In genomic region chr6:12233693-12234551, GRCh38 we compare ENCODE assay signal across 8 cellular contexts. TPM values are rescaled to one million over a fixed set of nuclear protein-coding genes. Genes with fewer than 3 reads are reported as not detected.
A peak's percentile ranks its signal among the peaks of the same experiment; 100 is the strongest.
DNase-seq lines count a peak whose midpoint lies in the region; ATAC-seq, FAIRE-seq and TF ChIP-seq lines count a peak whose summit lies in the region.

No MANE protein-coding gene starts in this region.

- BruUV-seq in endothelial cell of umbilical vein (replicated peaks; lab: Mats Ljungman, UMichigan) = no TSS peak

- peak; percentile 59 to 73 for TF ChIP-seq CTCF in endothelial cell of umbilical vein (IDR thresholded peaks at IDR 0.05; ENCODE audit: extremely low read depth in 1 of 2, insufficient read depth in 1 of 2, low read depth in 1 of 2, low read length in 2 of 2)
- TF ChIP-seq CTCF in tibial artery (IDR thresholded peaks at IDR 0.05) = peak; percentile 86 to 90

- peak; percentile 87 for FAIRE-seq in endothelial cell of umbilical vein (lab: Jason Lieb, UNC)

- no peak for TF ChIP-seq POLR2A in endothelial cell of umbilical vein (IDR thresholded peaks at IDR 0.05; ENCODE audit: low read depth, low read length)

- H4K20me1 ChIP-seq in endothelial cell of umbilical vein (replicated peaks; ENCODE audit: control insufficient read depth, extremely low read depth, insufficient read depth, low read length) = no peaks in the 10 kb centered on the region

- CTCF ChIA-PET in HEK293T (lab: Yijun Ruan, JAX) = interaction anchor here (0.6 to 1.5 kb wide), 5 partner anchors 12 to 578 kb away, joined by 3 to 5 read pairs (median 3); no protein-coding TSS in a partner anchor
- CTCF ChIA-PET in endothelial cell of umbilical vein (lab: Charles Lee) = interaction anchor here (0.5 to 2.8 kb wide), 71 partner anchors 10 to 659 kb away, joined by 3 to 120 read pairs (median 4); partner anchors contain the start of genes EDN1 and HIVEP1

- H3K9me3 ChIP-seq in endothelial cell of umbilical vein (replicated peaks; ENCODE audit: control insufficient read depth, insufficient read depth, low read length) (no peaks in the 10 kb centered on the region), tibial artery (no peaks in the 10 kb centered on the region)

- H3K79me2 ChIP-seq in endothelial cell of umbilical vein (ENCODE audit: control insufficient read depth, insufficient read depth, low read length) = no peaks in the 10 kb centered on the region

- H2AFZ ChIP-seq in endothelial cell of umbilical vein (ENCODE audit: low read depth, low read length) = peak overlapping the region; percentile 8

- H3K4me1 ChIP-seq in endothelial cell of umbilical vein (ENCODE audit: control insufficient read depth, extremely low read depth, insufficient read depth, low read length) = no peaks in the 10 kb centered on the region
- peaks cover 0 to 8% (median 5%) of the 10 kb centered on the region in 4 donors for H3K4me1 ChIP-seq in tibial artery

- H3K4me3 ChIP-seq in endothelial cell of umbilical vein (replicated peaks in 1 of 3; ENCODE audit: insufficient read depth in 1 of 3, low read depth in 1 of 3, low read length in 3 of 3) = no peak overlapping the region
- H3K4me3 ChIP-seq in tibial artery = no peak overlapping the region

- DNase-seq in DMS53 (lab: John Stamatoyannopoulos, UW) (peak; percentile 80), HEK293T (ENCODE audit: extremely low spot score) (peak; percentile 58), NCI-H446 (lab: John Stamatoyannopoulos, UW) (peak; percentile 15 to 62), endothelial cell of umbilical vein (ENCODE audit: low read depth, low spot score) (peak; percentile 86), mucosa of gallbladder (ENCODE audit: low spot score) (peak; percentile 57), tibial artery (no peak)
- peak; percentile 14 to 43 for DNase-seq in activated CD4-positive, alpha-beta T cell treated with anti-CD3 and anti-CD28 coated beads, Interleukin-2, amount 50 U/mL, for 48 hours

- H3K9me1 ChIP-seq in endothelial cell of umbilical vein (replicated peaks; ENCODE audit: control insufficient read depth, extremely low read depth, insufficient read depth, low read length) = no peaks in the 10 kb centered on the region

- no peak overlapping the region for H3K9ac ChIP-seq in endothelial cell of umbilical vein (replicated peaks; ENCODE audit: extremely low read depth, insufficient read depth, low read length)

- dilution Hi-C loops in endothelial cell of umbilical vein (cut with MboI; ENCODE audit: extremely low pct_ligation_motif_present, low sequenced_read_pairs) = no loop called here

- POLR2A ChIA-PET in HEK293T (lab: Yijun Ruan, JAX) = no interaction called here
- POLR2A ChIA-PET in endothelial cell of umbilical vein (lab: Charles Lee) = interaction anchor here (0.6 to 1.2 kb wide), 4 partner anchors 8 to 584 kb away, joined by 3 to 5 read pairs (median 3); no protein-coding TSS in a partner anchor

- no peak overlapping the region for H3K27ac ChIP-seq in endothelial cell of umbilical vein (ENCODE audit: insufficient read depth, low read depth, low read length)
- no peak overlapping the region for H3K27ac ChIP-seq in tibial artery

- H3K36me3 ChIP-seq in endothelial cell of umbilical vein (ENCODE audit: control insufficient read depth in 2 of 2, extremely low read depth in 1 of 2, insufficient read depth in 2 of 2, low read length in 2 of 2) = no peaks in the 10 kb centered on the region
- H3K36me3 ChIP-seq in tibial artery = no peaks in the 10 kb centered on the region

- ATAC-seq in HG02571 (IDR thresholded peaks at IDR 0.05; ENCODE audit: unreplicated experiment) = no peak

- intact Hi-C loops in endothelial cell of umbilical vein (cut with micrococcal nuclease) (loop anchor here (1.0 to 5.0 kb wide), 8 partner anchors 55 to 649 kb away; no protein-coding TSS in a partner anchor), tibial artery (cut with DNase I; ENCODE audit: low total_unique reads) (loop anchor here (5.0 kb wide), 1 partner anchor 647 kb away; no protein-coding TSS in a partner anchor)

- H3K27me3 ChIP-seq in endothelial cell of umbilical vein (ENCODE audit: control insufficient read depth in 2 of 2, insufficient read depth in 2 of 2, low read length in 2 of 2) (no peaks in the 10 kb centered on the region), tibial artery (no peaks in the 10 kb centered on the region)

- H3K4me2 ChIP-seq in endothelial cell of umbilical vein (ENCODE audit: insufficient read depth, low read length) = no peak overlapping the region

TF ChIP-seq in HEK293T, 16 proteins besides CTCF, POLR2A, EP300 and RAD21:
- TF ChIP-seq SP1 (IDR thresholded peaks at IDR 0.05) (no peak), ELF4 (IDR thresholded peaks at IDR 0.05) (no peak), ARNT (IDR thresholded peaks at IDR 0.05) (no peak), L3MBTL2 (conservative IDR thresholded peaks at IDR 0.05) (no peak), HDGF (IDR thresholded peaks at IDR 0.05; ENCODE audit: borderline replicate concordance) (no peak), FOXA1 (IDR thresholded peaks at IDR 0.05) (no peak), ZNF384 (IDR thresholded peaks at IDR 0.05) (no peak), BHLHE40 (IDR thresholded peaks at IDR 0.05; ENCODE audit: borderline replicate concordance) (no peak), TARDBP (IDR thresholded peaks at IDR 0.05) (no peak), NFRKB (IDR thresholded peaks at IDR 0.05) (no peak), SUZ12 (IDR thresholded peaks at IDR 0.05) (no peak)

TF ChIP-seq in endothelial cell of umbilical vein, 7 proteins besides CTCF, POLR2A, EP300 and RAD21:
- TF ChIP-seq EZH2 (IDR thresholded peaks at IDR 0.05; ENCODE audit: borderline replicate concordance, low read depth, low read length, severe bottlenecking) (no peak), FOS (IDR thresholded peaks at IDR 0.05; ENCODE audit: borderline replicate concordance, insufficient read depth, low read length) (no peak), MYC (IDR thresholded peaks at IDR 0.05; ENCODE audit: low read depth, low read length) (no peak), GATA2 (IDR thresholded peaks at IDR 0.05; ENCODE audit: insufficient read depth, insufficient read length, low read depth, low read length) (no peak), MAX (IDR thresholded peaks at IDR 0.05; ENCODE audit: insufficient read depth, insufficient read length) (no peak), JUN (IDR thresholded peaks at IDR 0.05; ENCODE audit: borderline replicate concordance, insufficient read depth, insufficient read length, low read depth) (no peak), POLR2AphosphoS5 (IDR thresholded peaks at IDR 0.05; ENCODE audit: insufficient read depth, low read depth, low read length) (no peak)

RNA-seq across cellular contexts. Expression of gene EDN1, which starts 56.2 kb away (rescaled TPM):
- total RNA-seq in endothelial cell of umbilical vein = 493 and 514 TPM in 2 replicates
- polyA plus RNA-seq in endothelial cell of umbilical vein = 492 and 498 TPM in 2 replicates
- polyA plus RNA-seq in endothelial cell of umbilical vein (2011; cell fraction: cytosol; rRNA removed) = 660 and 712 TPM in 2 replicates
- 777 and 878 TPM in 2 replicates for polyA plus RNA-seq in endothelial cell of umbilical vein (2011; cell fraction: nucleus; rRNA removed)
- 406 and 493 TPM in 2 replicates for polyA plus RNA-seq in endothelial cell of umbilical vein (2012)
- polyA minus RNA-seq in endothelial cell of umbilical vein = 345 and 433 TPM in 2 replicates
- polyA minus RNA-seq in endothelial cell of umbilical vein (2011; cell fraction: cytosol; rRNA and poly(A)+ RNA removed) = 1.2 TPM
- 248 and 267 TPM in 2 replicates for polyA minus RNA-seq in endothelial cell of umbilical vein (2011; cell fraction: nucleus; rRNA and poly(A)+ RNA removed)
- total RNA-seq in mucosa of gallbladder = 6.5 TPM

Comparison
In these comparisons a context has a peak if more than half of its experiments do, and no peak if none do; other contexts are left out.
1. DNase-seq: peak in DMS53 (single experiment), HEK293T (single experiment), NCI-H446 (2 of 2), activated CD4-positive, alpha-beta T cell treated with anti-CD3 and anti-CD28 coated beads, Interleukin-2, amount 50 U/mL, for 48 hours (2 of 2), endothelial cell of umbilical vein (single experiment) and mucosa of gallbladder (single experiment); none in tibial artery (0 of 2).
2. RNA of gene EDN1, which starts 56.2 kb away (total RNA-seq): 493 to 514 TPM in endothelial cell of umbilical vein; 6.5 TPM in mucosa of gallbladder (single experiment); every median in the first group is over 10 times any median in the second.